Comparison of ENCODE assay signal across 29 cellular contexts in the genomic region with DNA sequence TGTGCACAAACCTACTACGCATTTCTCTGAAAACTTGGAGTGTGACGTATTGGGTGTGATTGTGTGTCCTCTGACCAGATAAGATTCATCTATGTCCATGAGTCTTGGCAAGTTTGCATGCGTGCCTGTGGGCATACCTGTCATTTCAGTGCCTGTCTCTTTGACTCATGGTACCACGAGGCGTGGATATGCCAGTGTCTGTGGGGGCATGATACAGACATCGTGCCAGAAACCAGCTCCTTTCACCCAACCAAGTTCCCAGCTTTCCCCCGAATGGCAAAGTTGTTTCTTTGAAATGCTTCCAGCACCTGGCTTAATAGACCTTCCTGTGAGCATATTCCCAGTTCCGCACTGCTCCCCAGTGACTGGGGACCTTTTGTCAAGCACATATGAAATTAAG.
"Had no signal": no experiment of that assay in that cellular context is flagged by ENCODE, and none has a peak within 500 bp of the region (broad histone marks: within the 10 kb centered on the region; RNA-seq: fewer than 3 reads in every experiment).

No MANE protein-coding gene starts in this region.

- H3K4me2 ChIP-seq: SK-N-SH had no signal

- H3K27me3 ChIP-seq: ascending aorta, Peyer's patch, SJSA1 had no signal

- H3K36me3 ChIP-seq: ascending aorta, cardiac muscle cell, Peyer's patch, SJSA1 had no signal

- H3K9me3 ChIP-seq: ascending aorta, Peyer's patch, SJSA1, SK-N-SH had no signal

- DNase-seq: activated CD4-positive, alpha-beta memory T cell treated with anti-CD3 and anti-CD28 coated beads for 36 hours; activated CD4-positive, alpha-beta T cell treated with anti-CD3 and anti-CD28 coated beads for 36 hours; activated CD4-positive, alpha-beta T cell treated with anti-CD3 and anti-CD28 coated beads, Interleukin-2, amount 50 U/mL, for 1 hour; activated CD8-positive, alpha-beta memory T cell treated with anti-CD3 and anti-CD28 coated beads, Interleukin-2, amount 50 U/mL, for 4 hours; activated effector memory CD4-positive, alpha-beta T cell treated with Interleukin-2 at 50 U/mL for 16 hours; activated naive CD4-positive, alpha-beta T cell treated with anti-CD3 and anti-CD28 coated beads, Interleukin-2, amount 10 ng/mL, durations not matched to agents 7 days and 5 days; activated T-cell treated with anti-CD3 and anti-CD28 coated beads for 4 hours; activated T-cell treated with anti-CD3 and anti-CD28 coated beads, Interleukin-2, amount 50 U/mL, for 4 hours; amygdala; NCI-H1092 treated with DMSO at 0.1 percent for 48 hours; NCI-H1417; NCI-H146; NCI-H187; NCI-H2029 treated with DMSO at 0.1 percent for 48 hours; NCI-H2107; NCI-H2171; NCI-H510A; NCI-H526; NCI-H748 treated with DMSO at 0.1 percent for 48 hours; NK-92 treated with Interleukin-12 subunit alpha and Interleukin-12 subunit beta, amount 100 ng/mL, for 24 hours; PC-3; Peyer's patch; RPMI8226; SHP77 treated with DMSO at 0.1 percent for 48 hours; SK-N-SH had no signal

- H3K9me2 ChIP-seq: SK-N-SH had no signal

- FAIRE-seq: TTC549 had no signal

- ATAC-seq: activated CD4-positive, alpha-beta T cell treated with anti-CD3 and anti-CD28 coated beads for 36 hours; activated T-cell treated with anti-CD3 and anti-CD28 coated beads, Interleukin-2, amount 50 U/mL, for 4 hours; PC-3 had no signal

- H3K4me1 ChIP-seq: ascending aorta, Peyer's patch, SJSA1 had no signal

- H3K27ac ChIP-seq: ascending aorta, cardiac muscle cell, Peyer's patch, SJSA1 had no signal

- H3K4me3 ChIP-seq: ascending aorta, cardiac muscle cell, Peyer's patch, SJSA1 had no signal

- H3K9ac ChIP-seq: SK-N-SH had no signal
